ENCODE assay signal across 11 cellular contexts in genomic region chr10:29555091-29555745, GRCh38.
DNase-seq lines count a peak whose midpoint lies in the region; ATAC-seq and TF ChIP-seq lines count a peak whose summit lies in the region.
"Had no signal": no experiment of that assay in that cellular context is flagged by ENCODE, and none has a peak within 500 bp of the region (broad histone marks: within the 10 kb centered on the region; RNA-seq: fewer than 3 reads in every experiment).

No MANE protein-coding gene starts in this region.

- no peaks in the 10 kb centered on the region for H3K27me3 Mint-ChIP-seq in activated T-cell treated with anti-CD3 and anti-CD28 coated beads, Interleukin-2, amount 50 U/mL, for 72 hours (ENCODE audit: low read depth)
- H3K27me3 Mint-ChIP-seq: activated T-cell treated with anti-CD3 and anti-CD28 coated beads, Interleukin-2, amount 50 U/mL, for 24 hours had no signal

- H3K36me3 ChIP-seq in adipocyte (ENCODE audit: control insufficient read depth, insufficient read depth, low read length, severe bottlenecking): peaks cover 63% of the 10 kb centered on the region
- H3K36me3 ChIP-seq in thoracic aorta: peaks cover 42% of the 10 kb centered on the region

- H3K27ac ChIP-seq in thoracic aorta (peak overlapping the region; percentile 56 to 75), dorsolateral prefrontal cortex (no peak overlapping the region)

- no peak overlapping the region for H3K4me3 Mint-ChIP-seq in activated T-cell treated with anti-CD3 and anti-CD28 coated beads, Interleukin-2, amount 50 U/mL, for 72 hours
- H3K4me3 Mint-ChIP-seq: activated T-cell treated with anti-CD3 and anti-CD28 coated beads, Interleukin-2, amount 50 U/mL, for 24 hours had no signal

- TF ChIP-seq CTCF in thoracic aorta (IDR thresholded peaks at IDR 0.05): no peak
- no peak for TF ChIP-seq CTCF in dorsolateral prefrontal cortex (IDR thresholded peaks at IDR 0.05 in 54 of 56, conservative IDR thresholded peaks at IDR 0.05 in 2 of 56; ENCODE audit: low read depth in 1 of 56, partially characterized antibody in 56 of 56)

- no peak for ATAC-seq in activated T-cell treated with anti-CD3 and anti-CD28 coated beads, Interleukin-2, amount 50 U/mL, for 72 hours (replicated peaks in 1 of 2)
- ATAC-seq in thoracic aorta (ENCODE audit: insufficient number of reproducible peaks, low FRiP score, low read depth) (no peak), GM18867 (IDR thresholded peaks at IDR 0.05; ENCODE audit: unreplicated experiment) (no peak)

- H3K27me3 ChIP-seq in adipocyte (replicated peaks; ENCODE audit: control insufficient read depth, insufficient read depth, low read length) (no peaks in the 10 kb centered on the region), thoracic aorta (replicated peaks; ENCODE audit: insufficient read depth) (no peaks in the 10 kb centered on the region), dorsolateral prefrontal cortex (peaks cover 0 to 8% (median 0%) of the 10 kb centered on the region in 45 donors)

- peak overlapping the region; percentile 32 for H3K27ac Mint-ChIP-seq in activated T-cell treated with anti-CD3 and anti-CD28 coated beads, Interleukin-2, amount 50 U/mL, for 72 hours
- H3K27ac Mint-ChIP-seq: activated T-cell treated with anti-CD3 and anti-CD28 coated beads, Interleukin-2, amount 50 U/mL, for 24 hours had no signal

- H3K9me3 Mint-ChIP-seq in activated T-cell treated with anti-CD3 and anti-CD28 coated beads, Interleukin-2, amount 50 U/mL, for 72 hours: no peaks in the 10 kb centered on the region
- H3K9me3 Mint-ChIP-seq: activated T-cell treated with anti-CD3 and anti-CD28 coated beads, Interleukin-2, amount 50 U/mL, for 24 hours had no signal

- no peaks in the 10 kb centered on the region for H3K4me1 Mint-ChIP-seq in activated T-cell treated with anti-CD3 and anti-CD28 coated beads, Interleukin-2, amount 50 U/mL, for 72 hours (ENCODE audit: low read depth)

- H3K36me3 Mint-ChIP-seq in activated T-cell treated with anti-CD3 and anti-CD28 coated beads, Interleukin-2, amount 50 U/mL, for 72 hours (ENCODE audit: insufficient read depth in 2 of 2): peaks cover 3 to 4% of the 10 kb centered on the region in 2 donors

- no peaks in the 10 kb centered on the region for H3K9me3 ChIP-seq in adipocyte (ENCODE audit: control insufficient read depth, low read length)
- no peaks in the 10 kb centered on the region for H3K9me3 ChIP-seq in thoracic aorta

- H3K4me3 ChIP-seq in adipocyte (ENCODE audit: low read length) (no peak overlapping the region), thoracic aorta (no peak overlapping the region), dorsolateral prefrontal cortex (no peak overlapping the region)

- H3K9ac ChIP-seq in adipocyte (ENCODE audit: low read length): peak overlapping the region; percentile 32

- no peak for DNase-seq in activated T-cell treated with anti-CD3 and anti-CD28 coated beads, Interleukin-2, amount 50 U/mL, for 72 hours
- DNase-seq in activated T-cell treated with anti-CD3 and anti-CD28 coated beads, Interleukin-2, amount 50 U/mL, for 1 hour: no peak
- no peak for DNase-seq in adipocyte (ENCODE audit: low read depth)
- peak; percentile 11 for DNase-seq in medulla oblongata (ENCODE audit: extremely low spot score)
- DNase-seq in thoracic aorta (ENCODE audit: low spot score): no peak
- DNase-seq in dorsolateral prefrontal cortex: no peak
- DNase-seq in SIG-M5 treated with dmso at 0.1 percent for 504 hours (lab: John Stamatoyannopoulos, UW; ENCODE audit: unreplicated experiment): no peak
- DNase-seq: activated T-cell treated with anti-CD3 and anti-CD28 coated beads, Interleukin-2, amount 50 U/mL, for 24 hours; NCI-H1694 treated with DMSO at 0.1 percent for 48 hours; small intestine had no signal

- intact Hi-C loops in dorsolateral prefrontal cortex (cut with DNase I): no loop called here

- H3K4me1 ChIP-seq in adipocyte (ENCODE audit: control insufficient read depth, insufficient read depth, low read length) (peaks cover 35% of the 10 kb centered on the region), thoracic aorta (ENCODE audit: control insufficient read depth in 1 of 2, low read depth in 2 of 2) (peaks cover 17 to 50% of the 10 kb centered on the region in 2 donors)

Comparison
In these comparisons a context has a peak if more than half of its experiments do, and no peak if none do; other contexts are left out.
1. H3K27ac ChIP-seq: peak in thoracic aorta (2 of 2); none in dorsolateral prefrontal cortex (0 of 59).